ENCODE assay signal across 8 cellular contexts in genomic region chr5:53480474-53481353, GRCh38. TPM values are rescaled to one million over a fixed set of nuclear protein-coding genes. Genes with fewer than 3 reads are reported as not detected.
DNase-seq lines count a peak whose midpoint lies in the region; ATAC-seq and TF ChIP-seq lines count a peak whose summit lies in the region.

Gene FST (plus strand): TSS chr5:53480629. CDS start chr5:53480792, 163 bp downstream.

- no peak within 1 kb of the TSS for H2BK12ac ChIP-seq in neuronal stem cell (ENCODE audit: low read length)

- H3K9me3 ChIP-seq in neuronal stem cell (replicated peaks in 1 of 2; ENCODE audit: control insufficient read depth in 2 of 2, insufficient read depth in 1 of 2, low read depth in 1 of 2, low read length in 2 of 2): no peaks in the 10 kb centered on the region

- H3F3A ChIP-seq in GM23338 (replicated peaks; ENCODE audit: low read depth): peaks cover 4% of the 10 kb centered on the region; the same call in 1 of the 2 replicates

- H3K9ac ChIP-seq in neuronal stem cell (ENCODE audit: low read depth, low read length, poor library complexity): peak within 1 kb of the TSS; percentile 92

- H3K36me3 ChIP-seq in GM23338 (ENCODE audit: insufficient read depth) (no peaks in the 10 kb centered on the region), neuronal stem cell (replicated peaks in 1 of 2; ENCODE audit: control insufficient read depth in 2 of 2, insufficient read depth in 2 of 2, low read length in 2 of 2) (peaks cover 7 to 31% of the 10 kb centered on the region in 2 donors)

- H3K4me3 Mint-ChIP-seq in GM23338: peak within 1 kb of the TSS; percentile 96
- H3K4me3 Mint-ChIP-seq in activated CD4-positive, alpha-beta memory T cell treated with anti-CD3 and anti-CD28 coated beads for 36 hours: peak within 1 kb of the TSS; percentile 84

- H3K4me3 ChIP-seq in AG04449 (ENCODE audit: low read depth, low read length): peak within 1 kb of the TSS; percentile 97
- H3K4me3 ChIP-seq in GM23338: peak within 1 kb of the TSS; percentile 96
- peak within 1 kb of the TSS; percentile 82 for H3K4me3 ChIP-seq in fibroblast of villous mesenchyme (ENCODE audit: low read depth, low read length)
- peak within 1 kb of the TSS; percentile 66 to 90 for H3K4me3 ChIP-seq in neuronal stem cell (ENCODE audit: low read length in 2 of 2)

- H3K9me2 ChIP-seq in GM23338 (ENCODE audit: insufficient read depth): no peaks in the 10 kb centered on the region

- no peak within 1 kb of the TSS for H2AK5ac ChIP-seq in neuronal stem cell (ENCODE audit: low read depth, low read length)

- H3K27ac Mint-ChIP-seq in GM23338: peak within 1 kb of the TSS; percentile 20; the same call in 1 of the 2 replicates
- no peak within 1 kb of the TSS for H3K27ac Mint-ChIP-seq in activated CD4-positive, alpha-beta memory T cell treated with anti-CD3 and anti-CD28 coated beads for 36 hours

- no peak within 1 kb of the TSS for H3K27ac ChIP-seq in GM23338 (ENCODE audit: low read depth)
- H3K27ac ChIP-seq in neuronal stem cell (replicated peaks; ENCODE audit: low read length): peak within 1 kb of the TSS; percentile 70

- ATAC-seq in GM23338 (peak; percentile 4; the same call in 2 of the 3 replicates), HG03469 (IDR thresholded peaks at IDR 0.05; ENCODE audit: unreplicated experiment) (no peak), GM21619 (IDR thresholded peaks at IDR 0.05; ENCODE audit: unreplicated experiment) (no peak), HG02678 (IDR thresholded peaks at IDR 0.05; ENCODE audit: unreplicated experiment) (no peak)

- DNase-seq in AG04449 (ENCODE audit: low read depth, low spot score) (no peak), GM23338 (ENCODE audit: low spot score) (peak; percentile 66), fibroblast of villous mesenchyme (ENCODE audit: low read depth) (peak; percentile 54), neuronal stem cell (ENCODE audit: low spot score) (peak; percentile 72)
- no peak for DNase-seq in activated CD4-positive, alpha-beta memory T cell treated with anti-CD3 and anti-CD28 coated beads for 36 hours

- no peak within 1 kb of the TSS for H3K14ac ChIP-seq in neuronal stem cell (ENCODE audit: low read length)

- H4K8ac ChIP-seq in neuronal stem cell (ENCODE audit: low read depth, low read length): no peak within 1 kb of the TSS

- H2BK120ac ChIP-seq in neuronal stem cell (ENCODE audit: low read depth, low read length): peak within 1 kb of the TSS; percentile 89

- peak within 1 kb of the TSS; percentile 93 for H3K18ac ChIP-seq in neuronal stem cell (ENCODE audit: low read length)

- H3K4ac ChIP-seq in neuronal stem cell (ENCODE audit: low read length): no peak within 1 kb of the TSS

- no peaks in the 10 kb centered on the region for H3K79me1 ChIP-seq in neuronal stem cell (ENCODE audit: low read depth, low read length)

- no peaks in the 10 kb centered on the region; the same call in 2 of the 3 replicates for H3K9me3 Mint-ChIP-seq in GM23338
- no peaks in the 10 kb centered on the region for H3K9me3 Mint-ChIP-seq in activated CD4-positive, alpha-beta memory T cell treated with anti-CD3 and anti-CD28 coated beads for 36 hours

- no peak within 1 kb of the TSS for H3K23ac ChIP-seq in neuronal stem cell (ENCODE audit: low read depth, low read length, poor library complexity)

- TF ChIP-seq CTCF in AG04449 (IDR thresholded peaks at IDR 0.05; ENCODE audit: insufficient read depth, low read length, missing control alignments) (no peak), GM23338 (conservative IDR thresholded peaks at IDR 0.05; ENCODE audit: low read depth in 2 of 2) (no peak), fibroblast of villous mesenchyme (IDR thresholded peaks at IDR 0.05; ENCODE audit: insufficient read depth, low read depth, low read length) (no peak)

- intact Hi-C loops in activated CD4-positive, alpha-beta memory T cell treated with anti-CD3 and anti-CD28 coated beads for 36 hours (cut with micrococcal nuclease): loop anchor here (5.0 kb wide), 1 partner anchor 308 kb away; no protein-coding TSS in a partner anchor

- peaks cover 24% of the 10 kb centered on the region for H3K36me3 Mint-ChIP-seq in GM23338 (ENCODE audit: low read depth)
- no peaks in the 10 kb centered on the region for H3K36me3 Mint-ChIP-seq in activated CD4-positive, alpha-beta memory T cell treated with anti-CD3 and anti-CD28 coated beads for 36 hours

- H3K4me2 ChIP-seq in GM23338: peak within 1 kb of the TSS; percentile 100
- peak within 1 kb of the TSS; percentile 95 for H3K4me2 ChIP-seq in neuronal stem cell (ENCODE audit: insufficient read depth, low read length, poor library complexity, severe bottlenecking)

- H3K4me1 Mint-ChIP-seq in GM23338: peaks cover 14% of the 10 kb centered on the region
- H3K4me1 Mint-ChIP-seq in activated CD4-positive, alpha-beta memory T cell treated with anti-CD3 and anti-CD28 coated beads for 36 hours (ENCODE audit: low read depth): peaks cover 32% of the 10 kb centered on the region

- H3K79me2 ChIP-seq in GM23338 (replicated peaks; ENCODE audit: insufficient read depth): peaks cover 10% of the 10 kb centered on the region

- CTCF ChIA-PET in AG04449 (lab: Yijun Ruan, JAX): interaction anchor here (1.4 to 1.8 kb wide), 2 partner anchors 13 to 310 kb away, joined by 3 to 6 read pairs; no protein-coding TSS in a partner anchor
- CTCF ChIA-PET in activated CD4-positive, alpha-beta memory T cell treated with anti-CD3 and anti-CD28 coated beads for 36 hours (lab: Charles Lee): interaction anchor here (1.0 kb wide), 1 partner anchor 748 kb away, joined by 5 read pairs; no protein-coding TSS in a partner anchor

- H2AFZ ChIP-seq in GM23338 (peak within 1 kb of the TSS; percentile 98), neuronal stem cell (ENCODE audit: low read length) (peak within 1 kb of the TSS; percentile 97)

- H3K4me1 ChIP-seq in GM23338 (ENCODE audit: insufficient read depth): peaks cover 16% of the 10 kb centered on the region
- H3K4me1 ChIP-seq in neuronal stem cell (ENCODE audit: control insufficient read depth in 2 of 2, insufficient read depth in 1 of 2, low read depth in 1 of 2, low read length in 2 of 2): peaks cover 2 to 5% of the 10 kb centered on the region in 2 donors

- no peaks in the 10 kb centered on the region for H4K20me1 ChIP-seq in GM23338 (replicated peaks; ENCODE audit: insufficient read depth)

- peak within 1 kb of the TSS; percentile 43 for H2BK15ac ChIP-seq in neuronal stem cell (ENCODE audit: low read length)

- no peak within 1 kb of the TSS for H4K91ac ChIP-seq in neuronal stem cell (ENCODE audit: low read depth, low read length, poor library complexity)

- peak within 1 kb of the TSS; percentile 94 for H2BK5ac ChIP-seq in neuronal stem cell (ENCODE audit: low read length)

- no CpG with 5 or more reads among the region's 65 CpGs for WGBS in neuronal stem cell (ENCODE audit: extremely low coverage in 2 of 2, insufficient read length in 2 of 2, insufficient replicate concordance in 1 of 2), 2 donors

- H3K27me3 ChIP-seq in GM23338 (ENCODE audit: insufficient read depth): peaks cover 24% of the 10 kb centered on the region
- H3K27me3 ChIP-seq in neuronal stem cell (ENCODE audit: control insufficient read depth in 3 of 3, insufficient read depth in 3 of 3, low read depth in 1 of 3, low read length in 3 of 3): peaks cover 0 to 3% (median 0%) of the 10 kb centered on the region in 3 experiments

- H3K27me3 Mint-ChIP-seq in GM23338 (ENCODE audit: insufficient read depth, low read depth, poor library complexity): peaks cover 16% of the 10 kb centered on the region
- H3K27me3 Mint-ChIP-seq in activated CD4-positive, alpha-beta memory T cell treated with anti-CD3 and anti-CD28 coated beads for 36 hours: peaks cover 41% of the 10 kb centered on the region

- POLR2A ChIA-PET in AG04449 (lab: Yijun Ruan, JAX): interaction anchor here (0.7 to 1.4 kb wide), 3 partner anchors 141 to 411 kb away, joined by 3 to 5 read pairs (median 4); no protein-coding TSS in a partner anchor
- POLR2A ChIA-PET in activated CD4-positive, alpha-beta memory T cell treated with anti-CD3 and anti-CD28 coated beads for 36 hours (lab: Charles Lee): no interaction called here

TF ChIP-seq in GM23338, 12 proteins besides CTCF, POLR2A, EP300 and RAD21:
- peak; percentile 64 for TF ChIP-seq CREB1 (CRISPR knock-in tag; IDR thresholded peaks at IDR 0.05; ENCODE audit: low read depth)
- no peak for TF ChIP-seq JUNB (IDR thresholded peaks at IDR 0.05; ENCODE audit: unreplicated experiment)

RNA-seq across cellular contexts. Expression of gene FST, which starts in this region (rescaled TPM):
- total RNA-seq in GM23338 (2014; rRNA removed; shearing (Covaris generic)): 7.6 and 8.0 TPM in 2 replicates
- 13.2 and 13.9 TPM in 2 replicates for polyA plus RNA-seq in GM23338 (2016; fragmentation: Nextera tagmentation; extraction: Ambion mirVana)
- total RNA-seq in activated CD4-positive, alpha-beta memory T cell treated with anti-CD3 and anti-CD28 coated beads for 36 hours: under 1 TPM; 0.36 to 0.65 TPM
- total RNA-seq in fibroblast of villous mesenchyme: 29.8 and 52.5 TPM in 2 replicates
- polyA plus RNA-seq in neuronal stem cell (2013, experiment 1 of 2): 7.5 TPM
- polyA plus RNA-seq in neuronal stem cell (2013, experiment 2 of 2): 7.1 TPM

Comparison
In these comparisons a context has a peak if more than half of its experiments do, and no peak if none do; other contexts are left out.
1. DNase-seq: peak in GM23338 (single experiment), fibroblast of villous mesenchyme (single experiment) and neuronal stem cell (single experiment); none in AG04449 (single experiment) and activated CD4-positive, alpha-beta memory T cell treated with anti-CD3 and anti-CD28 coated beads for 36 hours (single experiment).
2. Peak in every context shown above with its lines, with median percentiles within 50 percentile points of each other: H3K4me3 ChIP-seq.